ENCODE assay signal across 11 cellular contexts in genomic region chr19:45472557-45473365, GRCh38. TPM values are rescaled to one million over a fixed set of nuclear protein-coding genes. Genes with fewer than 3 reads are reported as not detected.
A peak's percentile ranks its signal among the peaks of the same experiment; 100 is the strongest.
DNase-seq lines count a peak whose midpoint lies in the region; ATAC-seq and TF ChIP-seq lines count a peak whose summit lies in the region.
"Had no signal": no experiment of that assay in that cellular context is flagged by ENCODE, and none has a peak within 500 bp of the region (broad histone marks: within the 10 kb centered on the region; RNA-seq: fewer than 3 reads in every experiment).

No MANE protein-coding gene starts in this region.

- H3K27me3 ChIP-seq in fibroblast of lung (ENCODE audit: control insufficient read depth, insufficient read depth, low read length) (no peaks in the 10 kb centered on the region), parathyroid adenoma (ENCODE audit: control insufficient read depth, insufficient read depth, low read length) (no peaks in the 10 kb centered on the region)

- H3K4me1 ChIP-seq in fibroblast of lung (ENCODE audit: control insufficient read depth, extremely low read depth, insufficient read depth, low read length): peaks cover 7% of the 10 kb centered on the region
- H3K4me1 ChIP-seq in parathyroid adenoma: peaks cover 24% of the 10 kb centered on the region

- H4K20me1 ChIP-seq in fibroblast of lung (ENCODE audit: control insufficient read depth, extremely low read depth, insufficient read depth, low read length): no peaks in the 10 kb centered on the region

- H3K36me3 ChIP-seq in fibroblast of lung (ENCODE audit: control insufficient read depth, insufficient read depth, low read length): no peaks in the 10 kb centered on the region
- no peaks in the 10 kb centered on the region for H3K36me3 ChIP-seq in parathyroid adenoma (ENCODE audit: control insufficient read depth, insufficient read depth, low read length)

- peak; percentile 42 for DNase-seq in activated CD4-positive, alpha-beta T cell treated with anti-CD3 and anti-CD28 coated beads for 1 hour
- DNase-seq in activated CD4-positive, alpha-beta T cell treated with anti-CD3 and anti-CD28 coated beads, Interleukin-2, amount 50 U/mL, for 4 hours: no peak
- DNase-seq in T-helper 9 cell (peak; percentile 53), fibroblast of lung (ENCODE audit: low read depth in 2 of 2) (no peak), glomerular visceral epithelial cell (ENCODE audit: extremely low spot score) (no peak)
- DNase-seq: activated CD8-positive, alpha-beta memory T cell treated with anti-CD3 and anti-CD28 coated beads, Interleukin-2, amount 50 U/mL, for 4 hours; left cardiac atrium had no signal

- no peak overlapping the region for H3K9ac ChIP-seq in fibroblast of lung (ENCODE audit: insufficient read depth, low read length)
- no peak overlapping the region for H3K9ac ChIP-seq in parathyroid adenoma

- H3K9me3 ChIP-seq in fibroblast of lung (ENCODE audit: control insufficient read depth, insufficient read depth, low read depth, low read length): no peaks in the 10 kb centered on the region
- H3K9me3 ChIP-seq in parathyroid adenoma (ENCODE audit: control insufficient read depth, low read length): no peaks in the 10 kb centered on the region

- ATAC-seq in GM19455 (IDR thresholded peaks at IDR 0.05; ENCODE audit: unreplicated experiment) (no peak), GM21390 (IDR thresholded peaks at IDR 0.05; ENCODE audit: unreplicated experiment) (no peak)
- ATAC-seq: left cardiac atrium had no signal

- TF ChIP-seq CTCF in fibroblast of lung (conservative IDR thresholded peaks at IDR 0.05 in 1 of 2, IDR thresholded peaks at IDR 0.05 in 1 of 2; ENCODE audit: low read depth in 1 of 2, low read length in 2 of 2) (no peak), parathyroid adenoma (IDR thresholded peaks at IDR 0.05) (no peak)

- H3K4me2 ChIP-seq in fibroblast of lung (ENCODE audit: extremely low read depth, insufficient read depth, low read length): peak overlapping the region; percentile 68
- peak overlapping the region; percentile 47 for H3K4me2 ChIP-seq in parathyroid adenoma (ENCODE audit: low read length)

- H3K27ac ChIP-seq in fibroblast of lung (ENCODE audit: insufficient read depth, low read length) (peak overlapping the region; percentile 14), parathyroid adenoma (peak overlapping the region; percentile 8)
- H3K27ac ChIP-seq: skin epidermis had no signal

- H2AFZ ChIP-seq in fibroblast of lung (ENCODE audit: low read length) (no peak overlapping the region), parathyroid adenoma (peak overlapping the region; percentile 87)

- H3K4me3 ChIP-seq in fibroblast of lung (replicated peaks in 1 of 4; ENCODE audit: control extremely low read depth in 1 of 4, insufficient read depth in 1 of 4, low read depth in 3 of 4, low read length in 4 of 4) (peak overlapping the region in 1 of 4 experiments; percentile 17), parathyroid adenoma (ENCODE audit: low read depth, low read length) (no peak overlapping the region)
- H3K4me3 ChIP-seq: skin epidermis had no signal

- H3K79me2 ChIP-seq in fibroblast of lung (ENCODE audit: control insufficient read depth, insufficient read depth, low read length) (peaks cover 61% of the 10 kb centered on the region), parathyroid adenoma (no peaks in the 10 kb centered on the region)

RNA-seq across cellular contexts. Expression of gene FOSB, which starts 5.0 kb away (rescaled TPM):
- total RNA-seq in fibroblast of lung: 9.5 and 24.9 TPM in 2 replicates
- 2.8 and 48.6 TPM in 2 replicates for polyA plus RNA-seq in fibroblast of lung
- 4.6 and 43.1 TPM in 2 replicates for polyA plus RNA-seq in fibroblast of lung (2012)
- 20.3 and 218 TPM in 2 replicates for polyA minus RNA-seq in fibroblast of lung (ENCODE audit: low replicate concordance)

RNA-seq across cellular contexts. Expression of gene RTN2, which starts 24.1 kb away (rescaled TPM):
- 5.1 and 7.9 TPM in 2 replicates for total RNA-seq in fibroblast of lung
- 8.9 and 11.7 TPM in 2 replicates for polyA plus RNA-seq in fibroblast of lung
- polyA plus RNA-seq in fibroblast of lung (2012): 19.8 and 23.8 TPM in 2 replicates
- polyA minus RNA-seq in fibroblast of lung (ENCODE audit: low replicate concordance): 15.0 and 45.2 TPM in 2 replicates

RNA-seq across cellular contexts. Expression of gene PPM1N, which starts 25.5 kb away (rescaled TPM):
- total RNA-seq in fibroblast of lung: 1.8 and 2.8 TPM in 2 replicates
- 2.3 and 2.6 TPM in 2 replicates for polyA plus RNA-seq in fibroblast of lung
- polyA plus RNA-seq in fibroblast of lung (2012): 3.1 and 3.2 TPM in 2 replicates
- polyA minus RNA-seq in fibroblast of lung (ENCODE audit: low replicate concordance): not detected in 2 replicates

RNA-seq across cellular contexts. Expression of gene VASP, which starts 34.5 kb away (rescaled TPM):
- total RNA-seq in fibroblast of lung: 33.1 and 40.3 TPM in 2 replicates
- 62.3 and 67.9 TPM in 2 replicates for polyA plus RNA-seq in fibroblast of lung
- polyA plus RNA-seq in fibroblast of lung (2012): 74.5 and 87.1 TPM in 2 replicates
- 70.0 and 82.2 TPM in 2 replicates for polyA minus RNA-seq in fibroblast of lung (ENCODE audit: low replicate concordance)

RNA-seq across cellular contexts. Expression of gene ERCC1, which starts 49.0 kb away (rescaled TPM):
- total RNA-seq in fibroblast of lung: 81.1 and 81.4 TPM in 2 replicates
- 49.3 and 69.6 TPM in 2 replicates for polyA plus RNA-seq in fibroblast of lung
- polyA plus RNA-seq in fibroblast of lung (2012): 104 and 125 TPM in 2 replicates
- 181 and 256 TPM in 2 replicates for polyA minus RNA-seq in fibroblast of lung (ENCODE audit: low replicate concordance)

Comparison
In these comparisons a context has a peak if more than half of its experiments do, and no peak if none do; other contexts are left out.
1. DNase-seq: peak in activated CD4-positive, alpha-beta T cell treated with anti-CD3 and anti-CD28 coated beads for 1 hour (single experiment) and T-helper 9 cell (single experiment); none in activated CD4-positive, alpha-beta T cell treated with anti-CD3 and anti-CD28 coated beads, Interleukin-2, amount 50 U/mL, for 4 hours (0 of 2), fibroblast of lung (0 of 2) and glomerular visceral epithelial cell (single experiment).